Comparison of ENCODE assay signal across 1 cellular context in the genomic region with DNA sequence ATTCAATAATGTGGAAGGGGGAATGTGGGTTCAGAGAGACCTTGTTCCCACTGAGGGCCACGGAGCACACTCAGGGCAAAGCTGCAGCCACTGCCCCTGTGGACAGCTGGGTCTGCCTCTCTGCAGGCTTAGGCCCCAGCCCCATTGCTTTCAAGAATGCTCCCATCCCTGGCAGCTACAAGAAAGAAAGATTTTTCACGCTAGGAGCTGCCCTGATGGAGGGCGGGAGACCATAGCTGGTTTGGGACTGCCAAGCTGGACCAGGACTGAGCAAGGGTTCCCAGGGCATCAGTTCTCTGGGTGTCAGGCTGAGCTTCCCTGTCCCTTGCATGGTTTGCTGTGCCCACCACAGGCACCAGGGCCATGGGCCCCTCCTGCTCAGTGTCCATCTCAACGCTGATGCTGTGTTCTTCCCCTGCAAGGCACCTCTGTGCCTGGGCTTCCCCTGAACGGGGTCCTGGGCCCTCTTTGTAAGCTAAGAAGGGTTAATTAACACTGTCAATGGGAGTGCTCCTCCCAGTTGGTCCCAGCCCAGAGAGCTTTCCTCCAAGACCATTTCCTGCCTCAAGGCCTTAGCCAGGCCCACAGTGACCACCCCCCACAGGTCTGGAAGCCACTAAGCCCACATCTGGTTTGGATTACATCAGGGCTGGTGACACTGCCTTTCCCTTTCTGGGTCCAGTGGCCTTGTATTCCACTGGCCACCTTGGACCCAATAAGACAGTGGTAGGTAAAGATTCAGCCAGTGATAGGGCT.
TF ChIP-seq lines count a peak whose summit lies in the region.

No MANE protein-coding gene starts in this region.

TF ChIP-seq in endothelial cell of umbilical vein, 7 proteins besides CTCF, POLR2A, EP300 and RAD21:
- TF ChIP-seq GATA2 (IDR thresholded peaks at IDR 0.05; ENCODE audit: insufficient read depth, insufficient read length, low read depth, low read length) (no peak), POLR2AphosphoS5 (IDR thresholded peaks at IDR 0.05; ENCODE audit: insufficient read depth, low read depth, low read length) (no peak), EZH2 (IDR thresholded peaks at IDR 0.05; ENCODE audit: borderline replicate concordance, low read depth, low read length, severe bottlenecking) (no peak), JUN (IDR thresholded peaks at IDR 0.05; ENCODE audit: borderline replicate concordance, insufficient read depth, insufficient read length, low read depth) (no peak), MYC (IDR thresholded peaks at IDR 0.05; ENCODE audit: low read depth, low read length) (no peak), FOS (IDR thresholded peaks at IDR 0.05; ENCODE audit: borderline replicate concordance, insufficient read depth, low read length) (no peak)
- TF ChIP-seq, protein P1, sequence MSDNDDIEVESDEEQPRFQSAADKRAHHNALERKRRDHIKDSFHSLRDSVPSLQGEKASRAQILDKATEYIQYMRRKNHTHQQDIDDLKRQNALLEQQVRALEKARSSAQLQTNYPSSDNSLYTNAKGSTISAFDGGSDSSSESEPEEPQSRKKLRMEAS (IDR thresholded peaks at IDR 0.05; ENCODE audit: insufficient read depth, insufficient read length) = no peak
